ENCODE assay signal across 16 cellular contexts in genomic region chr7:28747404-28747803, GRCh38.
"Had no signal": no experiment of that assay in that cellular context is flagged by ENCODE, and none has a peak within 500 bp of the region (broad histone marks: within the 10 kb centered on the region; RNA-seq: fewer than 3 reads in every experiment).

No MANE protein-coding gene starts in this region.

- H3K27ac ChIP-seq: coronary artery, left lung, pancreas, uterus, VCaP had no signal

- H3K9me3 ChIP-seq: left lung, pancreas, uterus had no signal

- H3K27me3 ChIP-seq: left lung, pancreas, uterus had no signal

- ATAC-seq: activated CD4-positive, alpha-beta T cell treated with anti-CD3 and anti-CD28 coated beads for 36 hours; esophagus mucosa; left lung; pancreas; stimulated activated naive CD8-positive, alpha-beta T cell treated with anti-CD3 and anti-CD28 coated beads, Interleukin-15, Interleukin-2, amounts not matched to agents 100 U/mL and 50 U/mL, for 24 hours; T-cell had no signal

- H3K4me3 ChIP-seq: coronary artery, left lung, pancreas, uterus had no signal

- DNase-seq: activated CD4-positive, alpha-beta memory T cell treated with anti-CD3 and anti-CD28 coated beads, Interleukin-2, amount 10 ng/mL, durations not matched to agents 7 days and 5 days; activated CD4-positive, alpha-beta T cell treated with anti-CD3 and anti-CD28 coated beads for 36 hours; activated gamma-delta T cell; activated T-cell treated with anti-CD3 and anti-CD28 coated beads, Interleukin-2, amount 50 U/mL, for 48 hours; anterior cingulate cortex; left lung; pancreas; stimulated activated CD4-positive, alpha-beta T cell treated with anti-CD3 and anti-CD28 coated beads, Interleukin-2, amount 100 ng/mL, for 48 hours; stimulated activated CD8-positive, alpha-beta memory T cell treated with anti-CD3 and anti-CD28 coated beads, Interleukin-4, amount 100 ng/mL, for 48 hours; stimulated activated naive CD8-positive, alpha-beta T cell treated with anti-CD3 and anti-CD28 coated beads, Interleukin-15, Interleukin-2, amounts not matched to agents 100 U/mL and 50 U/mL, for 24 hours; T-cell; T1000; uterus had no signal

- H3K36me3 ChIP-seq: left lung, pancreas, uterus had no signal

- H3K4me1 ChIP-seq: pancreas, uterus had no signal

- FAIRE-seq: pancreas had no signal
